ENCODE assay signal across 8 cellular contexts in genomic region chr1:182962554-182963115, GRCh38. TPM values are rescaled to one million over a fixed set of nuclear protein-coding genes. Genes with fewer than 3 reads are reported as not detected.
A peak's percentile ranks its signal among the peaks of the same experiment; 100 is the strongest.
DNase-seq lines count a peak whose midpoint lies in the region; ATAC-seq and FAIRE-seq lines count a peak whose summit lies in the region.

No MANE protein-coding gene starts in this region.

- peak; percentile 99 for ATAC-seq in HG02852 (IDR thresholded peaks at IDR 0.05; ENCODE audit: unreplicated experiment)

- no peaks in the 10 kb centered on the region for H3K4me1 ChIP-seq in endocrine pancreas (ENCODE audit: control insufficient read depth, insufficient read depth, low read length)

- no peaks in the 10 kb centered on the region for H3K27me3 ChIP-seq in endocrine pancreas (ENCODE audit: control insufficient read depth, insufficient read depth, low read length)

- no peak overlapping the region for H3K27ac ChIP-seq in SK-N-MC

- H3K9ac ChIP-seq in SK-N-MC (ENCODE audit: insufficient read length): peak overlapping the region; percentile 63
- peak overlapping the region; percentile 25 for H3K9ac ChIP-seq in endocrine pancreas (ENCODE audit: control insufficient read depth, insufficient read depth, low read length)

- no peaks in the 10 kb centered on the region for H3K9me3 ChIP-seq in SK-N-MC (ENCODE audit: low read depth, low read length)
- H3K9me3 ChIP-seq in endocrine pancreas (ENCODE audit: control insufficient read depth, low read length): no peaks in the 10 kb centered on the region

- H3K4me3 ChIP-seq in SK-N-MC (peak overlapping the region; percentile 70), endocrine pancreas (ENCODE audit: control insufficient read depth, insufficient read depth, low read length) (peak overlapping the region; percentile 76)

- H3K36me3 ChIP-seq in SK-N-MC (ENCODE audit: insufficient read depth, low read length): no peaks in the 10 kb centered on the region
- H3K36me3 ChIP-seq in endocrine pancreas (ENCODE audit: control insufficient read depth, insufficient read depth, low read length): no peaks in the 10 kb centered on the region

- FAIRE-seq in GM18507 (lab: Jason Lieb, UNC): peak; percentile 86

- DNase-seq in AML-193 (lab: John Stamatoyannopoulos, UW) (peak; percentile 77 to 78), GM18507 (ENCODE audit: extremely low spot score, insufficient read length, low read depth) (peak; percentile 67), NCI-H1105 treated with DMSO at 0.1 percent for 48 hours (lab: John Stamatoyannopoulos, UW) (peak; percentile 87), SK-N-MC (ENCODE audit: low read depth, low spot score) (peak; percentile 63), lung microvascular endothelial cell (ENCODE audit: low read depth in 2 of 2) (peak; percentile 87 to 93), stromal cell of bone marrow (ENCODE audit: low read depth) (peak; percentile 86)

RNA-seq across cellular contexts. Expression of gene SHCBP1L, which starts 9.7 kb away (rescaled TPM):
- total RNA-seq in lung microvascular endothelial cell: not detected in 2 replicates
